In genomic region chr10:58802047-58802446, GRCh38 we compare ENCODE assay signal across 25 cellular contexts.
DNase-seq lines count a peak whose midpoint lies in the region; ATAC-seq, FAIRE-seq and TF ChIP-seq lines count a peak whose summit lies in the region.
"Had no signal": no experiment of that assay in that cellular context is flagged by ENCODE, and none has a peak within 500 bp of the region (broad histone marks: within the 10 kb centered on the region; RNA-seq: fewer than 3 reads in every experiment).

No MANE protein-coding gene starts in this region.

- TF ChIP-seq RAD21 in HepG2 (CRISPR knock-in tag; IDR thresholded peaks at IDR 0.05), result no peak

- no TSS peak for BruUV-seq in HepG2 (replicated peaks; lab: Mats Ljungman, UMichigan)

- H3K27ac ChIP-seq in HepG2 (ENCODE audit: extremely low read length, insufficient read depth, low read length), result no peak overlapping the region
- H3K27ac ChIP-seq: 22Rv1; A549; BLaER1 treated with 17β-estradiol and CSF1 and Interleukin-3, amounts not matched to agents 10 nM and 100 nM; C4-2B had no signal

- no peaks in the 10 kb centered on the region for H3K9me3 ChIP-seq in HepG2 (ENCODE audit: low read length)
- H3K9me3 ChIP-seq: A549; BLaER1 treated with 17β-estradiol and CSF1 and Interleukin-3, amounts not matched to agents 10 nM and 100 nM had no signal

- H3K4me1 Mint-ChIP-seq in nephron progenitor cell, result peaks cover 31% of the 10 kb centered on the region
- H3K4me1 Mint-ChIP-seq: B cell had no signal

- intact Hi-C loops in Right ventricle myocardium superior (cut with DNase I), result no loop called here
- intact Hi-C loops in left ventricle myocardium superior (cut with micrococcal nuclease), result no loop called here
- intact Hi-C loops in HepG2 (cut with micrococcal nuclease; ENCODE audit: unreplicated experiment), result no loop called here
- intact Hi-C loops in head of caudate nucleus (cut with DNase I), result no loop called here

- ATAC-seq in Right ventricle myocardium superior (ENCODE audit: poor library complexity), result peak; percentile 27
- no peak for ATAC-seq in left ventricle myocardium superior
- no peak for ATAC-seq in HepG2
- ATAC-seq in HG02623 (IDR thresholded peaks at IDR 0.05; ENCODE audit: unreplicated experiment), result no peak
- ATAC-seq: A549; CD8-positive, alpha-beta T cell; GM12878 had no signal

- peaks cover 11% of the 10 kb centered on the region for H3K4me1 ChIP-seq in HepG2 (ENCODE audit: insufficient read depth, low read length)
- H3K4me1 ChIP-seq: BLaER1 treated with 17β-estradiol and CSF1 and Interleukin-3, amounts not matched to agents 10 nM and 100 nM had no signal

- no peak overlapping the region for H2AFZ ChIP-seq in HepG2 (ENCODE audit: low read length)

- in situ Hi-C loops in HepG2 (cut with HindIII; ENCODE audit: extremely low pct_ligation_motif_present, low pct_unique_long_range_greater_than_20kb), result no loop called here

- peak overlapping the region; percentile 76 for H3K27ac Mint-ChIP-seq in nephron progenitor cell
- H3K27ac Mint-ChIP-seq: B cell; CD4-positive, alpha-beta T cell; CD8-positive, alpha-beta T cell had no signal

- H3K4me3 Mint-ChIP-seq in nephron progenitor cell, result no peak overlapping the region
- H3K4me3 Mint-ChIP-seq: B cell; CD4-positive, alpha-beta T cell; CD8-positive, alpha-beta T cell had no signal

- TF ChIP-seq EP300 in HepG2 (IDR thresholded peaks at IDR 0.05; ENCODE audit: low read depth in 2 of 2, low read length in 2 of 2), result no peak
- TF ChIP-seq EP300 in HepG2 (CRISPR knock-in tag; IDR thresholded peaks at IDR 0.05; ENCODE audit: borderline replicate concordance), result no peak

- 91% methylated on average over 1 of the region's 1 CpG for WGBS in HepG2 (ENCODE audit: low lambda C conversion rate)

- DNase-seq in Right ventricle myocardium superior, result no peak
- no peak for DNase-seq in left ventricle myocardium superior
- DNase-seq in H54 (ENCODE audit: insufficient read length, low spot score), result no peak
- DNase-seq in HepG2 (ENCODE audit: low spot score), result peak; percentile 7
- no peak for DNase-seq in nephron progenitor cell
- DNase-seq in epidermal melanocyte (ENCODE audit: insufficient read length, low spot score), result no peak
- DNase-seq in head of caudate nucleus, result no peak
- DNase-seq: AML-193; CD4-positive, alpha-beta T cell; CD8-positive, alpha-beta T cell; DMS 273 treated with DMSO at 0.1 percent for 48 hours; DMS153; DMS53; DMS79; DND-41; EL; GDM1 had no signal

- H4K20me1 ChIP-seq in HepG2 (ENCODE audit: insufficient read depth, low read length), result no peaks in the 10 kb centered on the region
- H4K20me1 ChIP-seq: BLaER1 treated with 17β-estradiol and CSF1 and Interleukin-3, amounts not matched to agents 10 nM and 100 nM had no signal

- H3K36me3 Mint-ChIP-seq in nephron progenitor cell (ENCODE audit: low read depth), result peaks cover 1% of the 10 kb centered on the region
- H3K36me3 Mint-ChIP-seq: CD8-positive, alpha-beta T cell had no signal

- CTCF ChIA-PET in HepG2 (lab: Yijun Ruan, JAX; ENCODE audit: low intra/inter-chr PET ratio, low total read pairs), result no interaction called here

- H3K4me3 ChIP-seq in HepG2 (replicated peaks in 1 of 3; ENCODE audit: insufficient read depth in 1 of 3, low read depth in 2 of 3, low read length in 3 of 3), result no peak overlapping the region
- H3K4me3 ChIP-seq: A549; BLaER1 treated with 17β-estradiol and CSF1 and Interleukin-3, amounts not matched to agents 10 nM and 100 nM; GM12878 had no signal

- H3K9me3 Mint-ChIP-seq in nephron progenitor cell, result no peaks in the 10 kb centered on the region
- H3K9me3 Mint-ChIP-seq: CD4-positive, alpha-beta T cell; CD8-positive, alpha-beta T cell had no signal

- no peak for TF ChIP-seq POLR2A in H54 (IDR thresholded peaks at IDR 0.05; ENCODE audit: low read depth, low read length)
- no peak for TF ChIP-seq POLR2A in HepG2 (IDR thresholded peaks at IDR 0.05; ENCODE audit: insufficient read depth in 1 of 2, low read depth in 2 of 2, low read length in 2 of 2)

- POLR2A ChIA-PET in HepG2 (lab: Yijun Ruan, JAX), result no interaction called here

- TF ChIP-seq CTCF in HepG2 (CRISPR knock-in tag; IDR thresholded peaks at IDR 0.05) (no peak), nephron progenitor cell (IDR thresholded peaks at IDR 0.05) (no peak)

- no peaks in the 10 kb centered on the region for H3K27me3 ChIP-seq in HepG2 (ENCODE audit: control insufficient read depth in 1 of 2, insufficient read depth in 2 of 2, low read length in 2 of 2)
- H3K27me3 ChIP-seq: BLaER1 treated with 17β-estradiol and CSF1 and Interleukin-3, amounts not matched to agents 10 nM and 100 nM had no signal

- no peaks in the 10 kb centered on the region for H3K27me3 Mint-ChIP-seq in nephron progenitor cell (ENCODE audit: low read depth, poor library complexity)
- H3K27me3 Mint-ChIP-seq: B cell; CD4-positive, alpha-beta T cell had no signal

- FAIRE-seq in H54 (lab: Jason Lieb, UNC) (peak; percentile 45), HepG2 (lab: Jason Lieb, UNC) (no peak)
- FAIRE-seq: A549, GM12878, GM12892 had no signal

- no peaks in the 10 kb centered on the region for H3K79me2 ChIP-seq in HepG2 (ENCODE audit: insufficient read depth, low read length)

- H3K4me2 ChIP-seq in HepG2 (ENCODE audit: low read depth, low read length), result no peak overlapping the region
- H3K4me2 ChIP-seq: A549; BLaER1 treated with 17β-estradiol and CSF1 and Interleukin-3, amounts not matched to agents 10 nM and 100 nM had no signal

- H3K36me3 ChIP-seq in HepG2 (replicated peaks in 1 of 2; ENCODE audit: control insufficient read depth in 1 of 2, insufficient read depth in 2 of 2, low read length in 2 of 2), result peaks cover 0 to 3% of the 10 kb centered on the region in 2 experiments; a peak in 1 of 5 replicates
- H3K36me3 ChIP-seq: BLaER1 treated with 17β-estradiol and CSF1 and Interleukin-3, amounts not matched to agents 10 nM and 100 nM had no signal

- no peak overlapping the region for H3K9ac ChIP-seq in HepG2 (ENCODE audit: insufficient read depth, low read depth, low read length)
- H3K9ac ChIP-seq: BLaER1 treated with 17β-estradiol and CSF1 and Interleukin-3, amounts not matched to agents 10 nM and 100 nM had no signal

TF ChIP-seq in HepG2, 621 proteins besides CTCF, POLR2A, EP300 and RAD21 (continues in another document):
- TF ChIP-seq ZNF777 (CRISPR knock-in tag; IDR thresholded peaks at IDR 0.05) (no peak), ZNF362 (CRISPR knock-in tag; IDR thresholded peaks at IDR 0.05; ENCODE audit: borderline replicate concordance) (no peak), MYPOP (CRISPR knock-in tag; IDR thresholded peaks at IDR 0.05) (no peak), ZNF570 (CRISPR knock-in tag; IDR thresholded peaks at IDR 0.05; ENCODE audit: borderline replicate concordance) (no peak), PLRG1 (conservative IDR thresholded peaks at IDR 0.05) (no peak), MED8 (CRISPR knock-in tag; IDR thresholded peaks at IDR 0.05; ENCODE audit: insufficient replicate concordance) (no peak), ZNF121 (CRISPR knock-in tag; IDR thresholded peaks at IDR 0.05) (no peak), ZNF614 (CRISPR knock-in tag; IDR thresholded peaks at IDR 0.05; ENCODE audit: borderline replicate concordance) (no peak)
- TF ChIP-seq, protein P1, sequence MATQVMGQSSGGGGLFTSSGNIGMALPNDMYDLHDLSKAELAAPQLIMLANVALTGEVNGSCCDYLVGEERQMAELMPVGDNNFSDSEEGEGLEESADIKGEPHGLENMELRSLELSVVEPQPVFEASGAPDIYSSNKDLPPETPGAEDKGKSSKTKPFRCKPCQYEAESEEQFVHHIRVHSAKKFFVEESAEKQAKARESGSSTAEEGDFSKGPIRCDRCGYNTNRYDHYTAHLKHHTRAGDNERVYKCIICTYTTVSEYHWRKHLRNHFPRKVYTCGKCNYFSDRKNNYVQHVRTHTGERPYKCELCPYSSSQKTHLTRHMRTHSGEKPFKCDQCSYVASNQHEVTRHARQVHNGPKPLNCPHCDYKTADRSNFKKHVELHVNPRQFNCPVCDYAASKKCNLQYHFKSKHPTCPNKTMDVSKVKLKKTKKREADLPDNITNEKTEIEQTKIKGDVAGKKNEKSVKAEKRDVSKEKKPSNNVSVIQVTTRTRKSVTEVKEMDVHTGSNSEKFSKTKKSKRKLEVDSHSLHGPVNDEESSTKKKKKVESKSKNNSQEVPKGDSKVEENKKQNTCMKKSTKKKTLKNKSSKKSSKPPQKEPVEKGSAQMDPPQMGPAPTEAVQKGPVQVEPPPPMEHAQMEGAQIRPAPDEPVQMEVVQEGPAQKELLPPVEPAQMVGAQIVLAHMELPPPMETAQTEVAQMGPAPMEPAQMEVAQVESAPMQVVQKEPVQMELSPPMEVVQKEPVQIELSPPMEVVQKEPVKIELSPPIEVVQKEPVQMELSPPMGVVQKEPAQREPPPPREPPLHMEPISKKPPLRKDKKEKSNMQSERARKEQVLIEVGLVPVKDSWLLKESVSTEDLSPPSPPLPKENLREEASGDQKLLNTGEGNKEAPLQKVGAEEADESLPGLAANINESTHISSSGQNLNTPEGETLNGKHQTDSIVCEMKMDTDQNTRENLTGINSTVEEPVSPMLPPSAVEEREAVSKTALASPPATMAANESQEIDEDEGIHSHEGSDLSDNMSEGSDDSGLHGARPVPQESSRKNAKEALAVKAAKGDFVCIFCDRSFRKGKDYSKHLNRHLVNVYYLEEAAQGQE (IDR thresholded peaks at IDR 0.05; ENCODE audit: borderline replicate concordance in 1 of 2, low read depth in 1 of 2, low read length in 2 of 2), result no peak
